8 cellular contexts compared by ENCODE assay signal in genomic region chr14:39175445-39176262, GRCh38. TPM values are rescaled to one million over a fixed set of nuclear protein-coding genes. Genes with fewer than 3 reads are reported as not detected.
DNase-seq lines count a peak whose midpoint lies in the region; ATAC-seq and TF ChIP-seq lines count a peak whose summit lies in the region.

No MANE protein-coding gene starts in this region.

- H3K27me3 ChIP-seq in duodenal mucosa (ENCODE audit: control insufficient read depth in 1 of 2, insufficient read depth in 2 of 2, low read length in 2 of 2) = no peaks in the 10 kb centered on the region
- H3K27me3 ChIP-seq in mesendoderm (ENCODE audit: insufficient read depth, low read length, poor library complexity) = no peaks in the 10 kb centered on the region
- H3K27me3 ChIP-seq in suprapubic skin = no peaks in the 10 kb centered on the region

- no CpG with 5 or more reads among the region's 36 CpGs for WGBS in mesendoderm (ENCODE audit: extremely low coverage, insufficient coverage, low lambda C conversion rate)
- under 1% methylated on average over 31 of the region's 36 CpGs for WGBS in suprapubic skin

- peaks cover 2% of the 10 kb centered on the region for H3K79me1 ChIP-seq in mesendoderm (ENCODE audit: low read length)

- peak; percentile 1 for ATAC-seq in GM19025 (IDR thresholded peaks at IDR 0.05; ENCODE audit: low read depth, unreplicated experiment)
- ATAC-seq in HG03196 (IDR thresholded peaks at IDR 0.05; ENCODE audit: unreplicated experiment) = peak; percentile 9

- H2BK120ac ChIP-seq in mesendoderm (ENCODE audit: low read depth, low read length) = peak overlapping the region; percentile 31

- no peak overlapping the region for H4K5ac ChIP-seq in mesendoderm (ENCODE audit: low read length)

- no peak overlapping the region for H3K23ac ChIP-seq in mesendoderm (ENCODE audit: low read length)

- peaks cover 24% of the 10 kb centered on the region for H3K79me2 ChIP-seq in mesendoderm (ENCODE audit: control insufficient read depth, insufficient read depth, low read length)

- no peak for TF ChIP-seq POLR2A in suprapubic skin (IDR thresholded peaks at IDR 0.05)

- peak overlapping the region; percentile 66 for H3K4me2 ChIP-seq in mesendoderm (ENCODE audit: low read length)

- no peaks in the 10 kb centered on the region for H3K9me3 ChIP-seq in SK-N-MC (ENCODE audit: low read depth, low read length)
- peaks cover 0 to 2% of the 10 kb centered on the region in 2 donors for H3K9me3 ChIP-seq in duodenal mucosa (ENCODE audit: control insufficient read depth in 1 of 2, low read length in 2 of 2)
- H3K9me3 ChIP-seq in suprapubic skin = no peaks in the 10 kb centered on the region

- peak overlapping the region; percentile 96 for H3K18ac ChIP-seq in mesendoderm (ENCODE audit: low read length)

- peak overlapping the region; percentile 99 for H3K56ac ChIP-seq in mesendoderm (ENCODE audit: low read length)

- H3K4me3 ChIP-seq in SK-N-MC (peak overlapping the region; percentile 94), duodenal mucosa (ENCODE audit: low read depth in 1 of 2, low read length in 2 of 2) (peak overlapping the region; percentile 93 to 98), mesendoderm (ENCODE audit: low read length) (peak overlapping the region; percentile 100), suprapubic skin (peak overlapping the region; percentile 94)

- no peak for TF ChIP-seq CTCF in suprapubic skin (IDR thresholded peaks at IDR 0.05)

- peak overlapping the region; percentile 59 for H4K8ac ChIP-seq in mesendoderm (ENCODE audit: low read depth, low read length)

- peak overlapping the region; percentile 19 for H2AK5ac ChIP-seq in mesendoderm (ENCODE audit: low read length)

- H3K36me3 ChIP-seq in SK-N-MC (ENCODE audit: insufficient read depth, low read length) (peaks cover 50% of the 10 kb centered on the region), duodenal mucosa (ENCODE audit: control insufficient read depth in 1 of 2, insufficient read depth in 2 of 2, low read length in 2 of 2) (peaks cover 18 to 40% of the 10 kb centered on the region in 2 donors), mesendoderm (ENCODE audit: control insufficient read depth, insufficient read depth, low read length) (peaks cover 12% of the 10 kb centered on the region), suprapubic skin (peaks cover 41% of the 10 kb centered on the region)

- peak overlapping the region; percentile 96 for H3K4ac ChIP-seq in mesendoderm (ENCODE audit: low read depth, low read length)

- H3K9ac ChIP-seq in SK-N-MC (ENCODE audit: insufficient read length) = peak overlapping the region; percentile 99
- H3K9ac ChIP-seq in duodenal mucosa (ENCODE audit: low read depth in 1 of 2, low read length in 2 of 2) = peak overlapping the region; percentile 94 to 99
- peak overlapping the region; percentile 91 for H3K9ac ChIP-seq in mesendoderm (ENCODE audit: low read length)

- no peak for TF ChIP-seq EP300 in suprapubic skin (IDR thresholded peaks at IDR 0.05)

- DNase-seq in CD1c-positive myeloid dendritic cell (ENCODE audit: extremely low spot score) = peak; percentile 41
- DNase-seq in SK-N-MC (ENCODE audit: low read depth, low spot score) = no peak
- peak; percentile 67 for DNase-seq in mesendoderm
- DNase-seq in suprapubic skin (ENCODE audit: low spot score in 2 of 2) = no peak
- no peak for DNase-seq in mucosa of gallbladder (ENCODE audit: low spot score)

- H3K27ac ChIP-seq in SK-N-MC = peak overlapping the region; percentile 73
- H3K27ac ChIP-seq in duodenal mucosa (ENCODE audit: low read depth, low read length) = peak overlapping the region; percentile 94
- H3K27ac ChIP-seq in mesendoderm (ENCODE audit: low read depth, low read length) = peak overlapping the region; percentile 60
- peak overlapping the region; percentile 93 for H3K27ac ChIP-seq in suprapubic skin

- H3K4me1 ChIP-seq in duodenal mucosa (ENCODE audit: control insufficient read depth in 1 of 2, insufficient read depth in 2 of 2, low read length in 2 of 2) = peaks cover 4 to 17% of the 10 kb centered on the region in 2 donors
- H3K4me1 ChIP-seq in mesendoderm (ENCODE audit: control insufficient read depth, low read depth, low read length) = peaks cover 3% of the 10 kb centered on the region
- H3K4me1 ChIP-seq in suprapubic skin = peaks cover 21% of the 10 kb centered on the region

- no peak overlapping the region for H2BK15ac ChIP-seq in mesendoderm (replicated peaks; ENCODE audit: low read depth)

- peak overlapping the region; percentile 95 for H2BK5ac ChIP-seq in mesendoderm (ENCODE audit: low read length)

RNA-seq across cellular contexts. Expression of gene PNN, which starts 0.6 kb away (rescaled TPM):
- 140 TPM for polyA plus RNA-seq in mesendoderm (2013, experiment 1 of 2)
- 132 TPM for polyA plus RNA-seq in mesendoderm (2013, experiment 2 of 2)
- 10 to 100 TPM; 24.8 to 63.3 (median 26.4) TPM for total RNA-seq in suprapubic skin
- 60.1 TPM for total RNA-seq in mucosa of gallbladder

RNA-seq across cellular contexts. Expression of gene TRAPPC6B, which starts 5.5 kb away (rescaled TPM):
- 19.2 TPM for polyA plus RNA-seq in mesendoderm (2013, experiment 1 of 2)
- polyA plus RNA-seq in mesendoderm (2013, experiment 2 of 2) = 18.5 TPM
- total RNA-seq in suprapubic skin (10 to 100 TPM; 16.9 to 18.9 (median 17.5) TPM), mucosa of gallbladder (17.4 TPM)

RNA-seq across cellular contexts. Expression of gene MIA2, which starts 58.1 kb away (rescaled TPM):
- 12.0 TPM for polyA plus RNA-seq in mesendoderm (2013, experiment 1 of 2)
- 11.9 TPM for polyA plus RNA-seq in mesendoderm (2013, experiment 2 of 2)
- total RNA-seq in suprapubic skin (10 to 100 TPM; 15.3 to 19.4 (median 18.0) TPM), mucosa of gallbladder (81.7 TPM)

Comparison
In these comparisons a context has a peak if more than half of its experiments do, and no peak if none do; other contexts are left out.
1. DNase-seq: peak in CD1c-positive myeloid dendritic cell (single experiment) and mesendoderm (single experiment); none in SK-N-MC (single experiment), suprapubic skin (0 of 2) and mucosa of gallbladder (single experiment).
2. Peak in every context shown above with its lines, with median percentiles within 50 percentile points of each other: H3K27ac ChIP-seq, H3K4me3 ChIP-seq and H3K9ac ChIP-seq.